Comparison of ENCODE assay signal across 14 cellular contexts in the genomic region with DNA sequence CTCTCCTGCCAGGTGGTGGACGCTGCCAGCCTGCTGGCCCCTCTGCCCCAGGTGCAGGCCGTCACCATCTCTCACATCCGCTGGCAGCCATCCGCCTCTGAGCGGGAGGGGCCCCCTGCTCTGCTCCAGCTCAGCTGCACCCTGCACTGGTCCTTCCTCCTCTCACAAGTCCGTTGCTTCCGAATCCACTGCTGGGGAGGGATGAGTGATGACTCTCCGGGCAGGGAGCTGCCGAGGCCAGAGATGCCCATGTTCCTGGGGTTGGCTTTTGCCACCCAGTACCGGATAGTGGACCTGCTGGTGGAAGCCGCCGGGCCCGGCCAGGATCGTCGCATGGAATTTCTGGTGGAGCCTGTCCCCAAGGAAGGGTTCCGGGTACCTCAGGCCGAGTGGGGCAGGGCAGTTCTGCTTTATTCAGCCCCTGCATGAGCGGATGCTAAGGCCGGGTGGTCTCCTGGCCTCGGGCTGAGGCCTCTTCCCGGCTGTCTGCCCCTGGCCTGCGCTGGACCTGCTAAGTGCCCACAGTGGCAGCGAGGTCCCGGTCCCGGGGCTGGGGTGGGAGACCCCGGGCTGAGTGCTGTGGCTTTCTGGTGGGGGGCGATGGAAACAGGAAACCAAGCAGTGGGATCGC. TPM values are rescaled to one million over a fixed set of nuclear protein-coding genes. Genes with fewer than 3 reads are reported as not detected.
DNase-seq lines count a peak whose midpoint lies in the region; ATAC-seq and TF ChIP-seq lines count a peak whose summit lies in the region.
"Had no signal": no experiment of that assay in that cellular context is flagged by ENCODE, and none has a peak within 500 bp of the region (broad histone marks: within the 10 kb centered on the region; RNA-seq: fewer than 3 reads in every experiment).

No MANE protein-coding gene starts in this region.

- H3K4me1 ChIP-seq in mammary epithelial cell (ENCODE audit: insufficient read depth, low read length) (no peaks in the 10 kb centered on the region), HEK293 (ENCODE audit: control insufficient read depth, insufficient read depth, low read length) (no peaks in the 10 kb centered on the region)

- H3K4me3 ChIP-seq in mammary epithelial cell (replicated peaks in 1 of 3; ENCODE audit: insufficient read depth in 1 of 3, low read depth in 2 of 3, low read length in 3 of 3) (no peak overlapping the region), HEK293 (ENCODE audit: low read depth, low read length) (no peak overlapping the region)
- H3K4me3 ChIP-seq: GM23338 had no signal

- no peaks in the 10 kb centered on the region for H3K4me1 Mint-ChIP-seq in MCF 10A (ENCODE audit: insufficient read depth, unreplicated experiment)
- H3K4me1 Mint-ChIP-seq in endothelial cell (ENCODE audit: unreplicated experiment), result no peaks in the 10 kb centered on the region
- H3K4me1 Mint-ChIP-seq in stimulated activated effector memory CD8-positive, alpha-beta T cell treated with anti-CD3 and anti-CD28 coated beads, Interleukin-12 subunit alpha, Interleukin-12 subunit beta, amount 100 ng/mL, for 72 hours, result peaks cover 7% of the 10 kb centered on the region
- H3K4me1 Mint-ChIP-seq: CD4-positive, alpha-beta memory T cell had no signal

- H3K9me3 Mint-ChIP-seq in MCF 10A (ENCODE audit: unreplicated experiment), result no peaks in the 10 kb centered on the region
- H3K9me3 Mint-ChIP-seq in endothelial cell (ENCODE audit: unreplicated experiment), result no peaks in the 10 kb centered on the region
- no peaks in the 10 kb centered on the region for H3K9me3 Mint-ChIP-seq in stimulated activated effector memory CD8-positive, alpha-beta T cell treated with anti-CD3 and anti-CD28 coated beads, Interleukin-12 subunit alpha, Interleukin-12 subunit beta, amount 100 ng/mL, for 72 hours
- H3K9me3 Mint-ChIP-seq: IgD-negative memory B cell had no signal

- no peak for TF ChIP-seq CTCF in MCF 10A (IDR thresholded peaks at IDR 0.05; ENCODE audit: unreplicated experiment)
- TF ChIP-seq CTCF in mammary epithelial cell (conservative IDR thresholded peaks at IDR 0.05 in 1 of 2, IDR thresholded peaks at IDR 0.05 in 1 of 2; ENCODE audit: extremely low read depth in 1 of 2, insufficient read depth in 1 of 2, low read depth in 1 of 2, low read length in 2 of 2), result no peak
- no peak for TF ChIP-seq CTCF in HEK293 (tag by site-specific recombination; IDR thresholded peaks at IDR 0.05)
- no peak for TF ChIP-seq CTCF in endothelial cell (IDR thresholded peaks at IDR 0.05; ENCODE audit: unreplicated experiment)

- CTCF ChIA-PET in MCF 10A (lab: Yijun Ruan, JAX), result interaction anchor here (0.6 to 19.7 kb wide), 8 partner anchors 39 to 622 kb away, joined by 3 to 273 read pairs (median 6); no protein-coding TSS in a partner anchor
- CTCF ChIA-PET in mammary epithelial cell (lab: Charles Lee; ENCODE audit: low non-redundant PET), result no interaction called here
- CTCF ChIA-PET in HEK293 (lab: Yijun Ruan, JAX), result interaction anchor here (0.6 to 15.1 kb wide), 12 partner anchors 20 to 465 kb away, joined by 3 to 346 read pairs (median 16); no protein-coding TSS in a partner anchor

- no peak overlapping the region for H3K4me3 Mint-ChIP-seq in MCF 10A (ENCODE audit: unreplicated experiment)
- peak overlapping the region; percentile 73 for H3K4me3 Mint-ChIP-seq in endothelial cell (ENCODE audit: unreplicated experiment)
- H3K4me3 Mint-ChIP-seq in stimulated activated effector memory CD8-positive, alpha-beta T cell treated with anti-CD3 and anti-CD28 coated beads, Interleukin-12 subunit alpha, Interleukin-12 subunit beta, amount 100 ng/mL, for 72 hours, result no peak overlapping the region
- H3K4me3 Mint-ChIP-seq: CD4-positive, alpha-beta memory T cell; GM23338; IgD-negative memory B cell had no signal

- H3K9me3 ChIP-seq in mammary epithelial cell (replicated peaks; ENCODE audit: insufficient read depth, low read length) (no peaks in the 10 kb centered on the region), HEK293 (ENCODE audit: control insufficient read depth, insufficient read depth, low read depth, low read length) (no peaks in the 10 kb centered on the region)
- H3K9me3 ChIP-seq: BE2C had no signal

- H3K9ac ChIP-seq in mammary epithelial cell (ENCODE audit: insufficient read depth, low read length), result no peak overlapping the region

- WGBS in mammary epithelial cell (ENCODE audit: low coverage, missing lambda C conversion rate), result over 99% methylated on average over 14 of the region's 28 CpGs

- dilution Hi-C loops in mammary epithelial cell (cut with HindIII; ENCODE audit: low sequenced_read_pairs), result no loop called here

- H3K27me3 Mint-ChIP-seq in MCF 10A (ENCODE audit: insufficient read depth, unreplicated experiment) (no peaks in the 10 kb centered on the region), endothelial cell (ENCODE audit: unreplicated experiment) (peaks cover 9% of the 10 kb centered on the region)
- H3K27me3 Mint-ChIP-seq: CD4-positive, alpha-beta memory T cell had no signal

- intact Hi-C loops in MCF 10A (cut with micrococcal nuclease) (loop anchor here (2.0 kb wide), 1 partner anchor 103 kb away; no protein-coding TSS in a partner anchor), mammary epithelial cell (cut with micrococcal nuclease) (loop anchor here (2.0 to 5.0 kb wide), 2 partner anchors 103 to 621 kb away; no protein-coding TSS in a partner anchor)

- H3K27ac ChIP-seq in mammary epithelial cell (ENCODE audit: insufficient read depth, low read depth, low read length) (no peak overlapping the region), HEK293 (ENCODE audit: extremely low read depth, low read depth, low read length) (no peak overlapping the region)
- H3K27ac ChIP-seq: C4-2B had no signal

- H3K79me2 ChIP-seq in mammary epithelial cell (ENCODE audit: insufficient read depth, low read length), result no peaks in the 10 kb centered on the region

- TSS peak; percentile 14 for BruUV-seq in MCF 10A (replicated peaks; lab: Mats Ljungman, UMichigan)
- no TSS peak for BruUV-seq in mammary epithelial cell (replicated peaks; lab: Mats Ljungman, UMichigan)

- no peak overlapping the region for H3K4me2 ChIP-seq in mammary epithelial cell (ENCODE audit: insufficient read depth, low read depth, low read length)
- H3K4me2 ChIP-seq: GM23338 had no signal

- in situ Hi-C loops in mammary epithelial cell (cut with MboI; ENCODE audit: low sequenced_read_pairs in 2 of 2), result loop anchor here (10.0 kb wide), 1 partner anchor 309 kb away; no protein-coding TSS in a partner anchor
- in situ Hi-C loops in G401 (cut with HindIII; ENCODE audit: low sequenced_read_pairs), result no loop called here

- no peak overlapping the region for H2AFZ ChIP-seq in mammary epithelial cell (ENCODE audit: low read depth, low read length)
- H2AFZ ChIP-seq: GM23338 had no signal

- H3K27ac Mint-ChIP-seq in MCF 10A (ENCODE audit: low read depth, unreplicated experiment) (no peak overlapping the region), endothelial cell (ENCODE audit: unreplicated experiment) (no peak overlapping the region)
- peak overlapping the region; percentile 20 for H3K27ac Mint-ChIP-seq in stimulated activated effector memory CD8-positive, alpha-beta T cell treated with anti-CD3 and anti-CD28 coated beads, Interleukin-12 subunit alpha, Interleukin-12 subunit beta, amount 100 ng/mL, for 72 hours
- H3K27ac Mint-ChIP-seq: CD4-positive, alpha-beta memory T cell; GM23338 had no signal

- no peaks in the 10 kb centered on the region for H3K27me3 ChIP-seq in mammary epithelial cell (ENCODE audit: insufficient read depth, low read length)

- no peak for DNase-seq in MCF 10A (ENCODE audit: unreplicated experiment)
- no peak for DNase-seq in mammary epithelial cell
- DNase-seq in endothelial cell (ENCODE audit: low spot score), result no peak
- no peak for DNase-seq in stimulated activated effector memory CD8-positive, alpha-beta T cell treated with anti-CD3 and anti-CD28 coated beads, Interleukin-12 subunit alpha, Interleukin-12 subunit beta, amount 100 ng/mL, for 72 hours (ENCODE audit: low spot score in 2 of 2)
- DNase-seq in activated gamma-delta T cell treated with Interleukin-2 at 50 U/mL for 16 hours, result no peak
- DNase-seq in G401 (ENCODE audit: low spot score), result no peak
- DNase-seq: BE2C; CD4-positive, alpha-beta memory T cell; DMS79; H7 had no signal

- ATAC-seq in stimulated activated effector memory CD8-positive, alpha-beta T cell treated with anti-CD3 and anti-CD28 coated beads, Interleukin-12 subunit alpha, Interleukin-12 subunit beta, amount 100 ng/mL, for 72 hours, result no peak
- ATAC-seq: GM23338 had no signal

- peaks cover 2% of the 10 kb centered on the region for H4K20me1 ChIP-seq in mammary epithelial cell (ENCODE audit: insufficient read depth, low read length)

- POLR2A ChIA-PET in MCF 10A (lab: Yijun Ruan, JAX), result interaction anchor here (0.9 to 3.3 kb wide), 2 partner anchors 13 to 306 kb away, joined by 3 to 12 read pairs; no protein-coding TSS in a partner anchor
- POLR2A ChIA-PET in HEK293 (lab: Yijun Ruan, JAX), result interaction anchor here (0.8 kb wide), 1 partner anchor 12 kb away, joined by 3 read pairs; the partner anchor contains the start of gene ENGASE

- peaks cover 28% of the 10 kb centered on the region for H3K36me3 Mint-ChIP-seq in MCF 10A (ENCODE audit: insufficient read depth, unreplicated experiment)
- peaks cover 5% of the 10 kb centered on the region for H3K36me3 Mint-ChIP-seq in endothelial cell (ENCODE audit: low read depth, unreplicated experiment)
- H3K36me3 Mint-ChIP-seq in stimulated activated effector memory CD8-positive, alpha-beta T cell treated with anti-CD3 and anti-CD28 coated beads, Interleukin-12 subunit alpha, Interleukin-12 subunit beta, amount 100 ng/mL, for 72 hours, result peaks cover 20% of the 10 kb centered on the region

- no peaks in the 10 kb centered on the region for H3K36me3 ChIP-seq in mammary epithelial cell (ENCODE audit: insufficient read depth, low read length)
- H3K36me3 ChIP-seq in HEK293 (ENCODE audit: control insufficient read depth in 2 of 2, insufficient read depth in 1 of 2, low read length in 2 of 2), result peaks cover 0 to 72% of the 10 kb centered on the region in 2 experiments; a peak in 2 of 3 replicates
- H3K36me3 ChIP-seq: BE2C had no signal

TF ChIP-seq in HEK293, 187 proteins besides CTCF, POLR2A, EP300 and RAD21 (continues in another document):
- TF ChIP-seq GLIS2 (tag by site-specific recombination; IDR thresholded peaks at IDR 0.05) (peak; percentile 22), PRDM1 (tag by site-specific recombination; IDR thresholded peaks at IDR 0.05) (no peak), ZNF394 (tag by site-specific recombination; IDR thresholded peaks at IDR 0.05; ENCODE audit: borderline replicate concordance) (no peak), ZNF354C (tag by site-specific recombination; IDR thresholded peaks at IDR 0.05; ENCODE audit: borderline replicate concordance, low read depth) (no peak), ZNF624 (tag by site-specific recombination; IDR thresholded peaks at IDR 0.05) (no peak)

RNA-seq across cellular contexts. Expression of gene ENGASE, which starts 11.4 kb away (rescaled TPM):
- total RNA-seq in MCF 10A (2022) (34.5 and 40.3 TPM in 2 replicates), mammary epithelial cell (10 to 100 TPM; 11.8 to 24.2 TPM), endothelial cell (ENCODE audit: unreplicated experiment) (31.6 TPM)
- polyA plus RNA-seq in mammary epithelial cell, result 4.0 TPM
- 4.9 TPM for polyA minus RNA-seq in mammary epithelial cell
- total RNA-seq in G401 (2014; rRNA removed; shearing (Covaris generic)), result 13.2 and 17.1 TPM in 2 replicates
